1 cellular context compared by ENCODE assay signal in genomic region chr17:43368740-43369506, GRCh38.
TF ChIP-seq lines count a peak whose summit lies in the region.

No MANE protein-coding gene starts in this region.

TF ChIP-seq in GM12878, 131 proteins besides CTCF, POLR2A, EP300 and RAD21 (continued from another document and continues in another):
- TF ChIP-seq ZNF687 (IDR thresholded peaks at IDR 0.05), result peak; percentile 86
- no peak for TF ChIP-seq SMC3 (IDR thresholded peaks at IDR 0.05; ENCODE audit: borderline replicate concordance, low read length)
- 0 out of 2 replicates have a peak, but pooled peaks have one; percentile 23 for TF ChIP-seq NR2F1 (conservative IDR thresholded peaks at IDR 0.05)
- TF ChIP-seq IKZF1 (conservative IDR thresholded peaks at IDR 0.05), result peak; percentile 49
- no peak for TF ChIP-seq ZNF207 (IDR thresholded peaks at IDR 0.05; ENCODE audit: borderline replicate concordance)
- TF ChIP-seq, protein P1, sequence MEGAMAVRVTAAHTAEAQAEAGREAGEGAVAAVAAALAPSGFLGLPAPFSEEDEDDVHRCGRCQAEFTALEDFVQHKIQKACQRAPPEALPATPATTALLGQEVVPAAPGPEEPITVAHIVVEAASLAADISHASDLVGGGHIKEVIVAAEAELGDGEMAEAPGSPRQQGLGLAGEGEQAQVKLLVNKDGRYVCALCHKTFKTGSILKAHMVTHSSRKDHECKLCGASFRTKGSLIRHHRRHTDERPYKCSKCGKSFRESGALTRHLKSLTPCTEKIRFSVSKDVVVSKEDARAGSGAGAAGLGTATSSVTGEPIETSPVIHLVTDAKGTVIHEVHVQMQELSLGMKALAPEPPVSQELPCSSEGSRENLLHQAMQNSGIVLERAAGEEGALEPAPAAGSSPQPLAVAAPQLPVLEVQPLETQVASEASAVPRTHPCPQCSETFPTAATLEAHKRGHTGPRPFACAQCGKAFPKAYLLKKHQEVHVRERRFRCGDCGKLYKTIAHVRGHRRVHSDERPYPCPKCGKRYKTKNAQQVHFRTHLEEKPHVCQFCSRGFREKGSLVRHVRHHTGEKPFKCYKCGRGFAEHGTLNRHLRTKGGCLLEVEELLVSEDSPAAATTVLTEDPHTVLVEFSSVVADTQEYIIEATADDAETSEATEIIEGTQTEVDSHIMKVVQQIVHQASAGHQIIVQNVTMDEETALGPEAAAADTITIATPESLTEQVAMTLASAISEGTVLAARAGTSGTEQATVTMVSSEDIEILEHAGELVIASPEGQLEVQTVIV (IDR thresholded peaks at IDR 0.05; ENCODE audit: borderline replicate concordance, partially characterized antibody), result peak; percentile 38
- 0 out of 3 replicates have a peak, but pooled peaks have one; percentile 23 for TF ChIP-seq POU2F2 (IDR thresholded peaks at IDR 0.05; ENCODE audit: borderline replicate concordance, low read depth, low read length)
- peak; percentile 26; the same call in 1 of the 2 replicates for TF ChIP-seq ZNF384 (IDR thresholded peaks at IDR 0.05; ENCODE audit: borderline replicate concordance, low read depth, low read length)
- TF ChIP-seq MLLT1 (IDR thresholded peaks at IDR 0.05), result peak; percentile 94
- TF ChIP-seq TAF1 (IDR thresholded peaks at IDR 0.05; ENCODE audit: borderline replicate concordance, low read depth, low read length), result peak; percentile 40; the same call in 1 of the 2 replicates
- no peak for TF ChIP-seq WRNIP1 (IDR thresholded peaks at IDR 0.05; ENCODE audit: borderline replicate concordance, low read depth, low read length)
- no peak for TF ChIP-seq DPF2 (IDR thresholded peaks at IDR 0.05)
- 0 out of 2 replicates have a peak, but pooled peaks have one; percentile 30 for TF ChIP-seq SMAD5 (IDR thresholded peaks at IDR 0.05; ENCODE audit: low read depth)
- TF ChIP-seq ATF7 (IDR thresholded peaks at IDR 0.05; ENCODE audit: low read depth), result no peak
- TF ChIP-seq POLR2AphosphoS2 (IDR thresholded peaks at IDR 0.05; ENCODE audit: low read depth, low read length), result peak; percentile 52; the same call in 1 of the 2 replicates
- TF ChIP-seq, protein P2, sequence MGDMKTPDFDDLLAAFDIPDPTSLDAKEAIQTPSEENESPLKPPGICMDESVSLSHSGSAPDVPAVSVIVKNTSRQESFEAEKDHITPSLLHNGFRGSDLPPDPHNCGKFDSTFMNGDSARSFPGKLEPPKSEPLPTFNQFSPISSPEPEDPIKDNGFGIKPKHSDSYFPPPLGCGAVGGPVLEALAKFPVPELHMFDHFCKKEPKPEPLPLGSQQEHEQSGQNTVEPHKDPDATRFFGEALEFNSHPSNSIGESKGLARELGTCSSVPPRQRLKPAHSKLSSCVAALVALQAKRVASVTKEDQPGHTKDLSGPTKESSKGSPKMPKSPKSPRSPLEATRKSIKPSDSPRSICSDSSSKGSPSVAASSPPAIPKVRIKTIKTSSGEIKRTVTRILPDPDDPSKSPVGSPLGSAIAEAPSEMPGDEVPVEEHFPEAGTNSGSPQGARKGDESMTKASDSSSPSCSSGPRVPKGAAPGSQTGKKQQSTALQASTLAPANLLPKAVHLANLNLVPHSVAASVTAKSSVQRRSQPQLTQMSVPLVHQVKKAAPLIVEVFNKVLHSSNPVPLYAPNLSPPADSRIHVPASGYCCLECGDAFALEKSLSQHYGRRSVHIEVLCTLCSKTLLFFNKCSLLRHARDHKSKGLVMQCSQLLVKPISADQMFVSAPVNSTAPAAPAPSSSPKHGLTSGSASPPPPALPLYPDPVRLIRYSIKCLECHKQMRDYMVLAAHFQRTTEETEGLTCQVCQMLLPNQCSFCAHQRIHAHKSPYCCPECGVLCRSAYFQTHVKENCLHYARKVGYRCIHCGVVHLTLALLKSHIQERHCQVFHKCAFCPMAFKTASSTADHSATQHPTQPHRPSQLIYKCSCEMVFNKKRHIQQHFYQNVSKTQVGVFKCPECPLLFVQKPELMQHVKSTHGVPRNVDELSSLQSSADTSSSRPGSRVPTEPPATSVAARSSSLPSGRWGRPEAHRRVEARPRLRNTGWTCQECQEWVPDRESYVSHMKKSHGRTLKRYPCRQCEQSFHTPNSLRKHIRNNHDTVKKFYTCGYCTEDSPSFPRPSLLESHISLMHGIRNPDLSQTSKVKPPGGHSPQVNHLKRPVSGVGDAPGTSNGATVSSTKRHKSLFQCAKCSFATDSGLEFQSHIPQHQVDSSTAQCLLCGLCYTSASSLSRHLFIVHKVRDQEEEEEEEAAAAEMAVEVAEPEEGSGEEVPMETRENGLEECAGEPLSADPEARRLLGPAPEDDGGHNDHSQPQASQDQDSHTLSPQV (IDR thresholded peaks at IDR 0.05), result peak; percentile 41; the same call in 1 of the 2 replicates
- TF ChIP-seq HDGF (IDR thresholded peaks at IDR 0.05), result 0 out of 2 replicates have a peak, but pooled peaks have one; percentile 10
- peak; percentile 45; the same call in 1 of the 2 replicates for TF ChIP-seq POLR2AphosphoS5 (IDR thresholded peaks at IDR 0.05; ENCODE audit: low read length)
- TF ChIP-seq IKZF2 (IDR thresholded peaks at IDR 0.05), result peak; percentile 11 to 38; a peak in 3 of 4 replicates
- TF ChIP-seq RELA (IDR thresholded peaks at IDR 0.05; ENCODE audit: borderline replicate concordance, partially characterized antibody), result no peak
- TF ChIP-seq YY1 (IDR thresholded peaks at IDR 0.05; ENCODE audit: low read depth, low read length), result 0 out of 2 replicates have a peak, but pooled peaks have one; percentile 3
- TF ChIP-seq BHLHE40 (IDR thresholded peaks at IDR 0.05; ENCODE audit: borderline replicate concordance in 1 of 2, low read depth in 2 of 2, low read length in 1 of 2), result no peak
- no peak for TF ChIP-seq ASH2L (IDR thresholded peaks at IDR 0.05; ENCODE audit: borderline replicate concordance, low read depth)
- TF ChIP-seq NBN (IDR thresholded peaks at IDR 0.05), result peak; percentile 33; the same call in 1 of the 2 replicates
- TF ChIP-seq RELB (IDR thresholded peaks at IDR 0.05; ENCODE audit: low read depth), result no peak
- 0 out of 2 replicates have a peak, but pooled peaks have one; percentile 6 for TF ChIP-seq BCL11A (IDR thresholded peaks at IDR 0.05; ENCODE audit: low read depth, low read length)
- TF ChIP-seq BACH1 (IDR thresholded peaks at IDR 0.05; ENCODE audit: borderline replicate concordance), result peak; percentile 27; the same call in 1 of the 2 replicates
- no peak for TF ChIP-seq ZZZ3 (IDR thresholded peaks at IDR 0.05; ENCODE audit: control insufficient read depth, insufficient read length, low read depth)
- no peak for TF ChIP-seq CUX1 (IDR thresholded peaks at IDR 0.05; ENCODE audit: insufficient replicate concordance, low read depth, low read length)
- 0 out of 2 replicates have a peak, but pooled peaks have one; percentile 55 for TF ChIP-seq CHD2 (IDR thresholded peaks at IDR 0.05; ENCODE audit: borderline replicate concordance, low read depth, low read length)
- TF ChIP-seq EGR1 (IDR thresholded peaks at IDR 0.05; ENCODE audit: borderline replicate concordance in 1 of 2, low read depth in 2 of 2, low read length in 2 of 2), result peak in 1 of 2 experiments; percentile 26; a peak in 1 of 3 replicates
- no peak for TF ChIP-seq RAD51 (IDR thresholded peaks at IDR 0.05)
- TF ChIP-seq PBX3 (IDR thresholded peaks at IDR 0.05; ENCODE audit: insufficient replicate concordance, low read depth, low read length), result no peak
- TF ChIP-seq E2F4 (IDR thresholded peaks at IDR 0.05; ENCODE audit: low read depth, low read length), result no peak
